Comparison of ENCODE assay signal across 8 cellular contexts in the genomic region with DNA sequence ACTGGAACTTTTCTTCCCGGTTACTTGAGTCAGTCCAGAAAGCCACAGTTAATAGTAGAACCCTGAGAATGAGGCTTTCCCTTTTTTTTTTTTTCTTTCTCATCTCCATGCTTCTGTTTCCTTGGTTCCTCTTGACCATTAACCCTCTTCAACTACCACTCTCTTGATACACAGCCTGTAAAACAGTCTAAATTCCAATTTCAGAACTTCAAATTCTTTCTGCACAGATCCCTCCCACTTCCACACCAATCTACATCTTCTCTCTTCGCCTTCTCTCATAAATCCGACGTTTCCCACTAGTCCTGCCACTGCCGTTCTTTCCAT. TPM values are rescaled to one million over a fixed set of nuclear protein-coding genes. Genes with fewer than 3 reads are reported as not detected.
DNase-seq lines count a peak whose midpoint lies in the region; ATAC-seq and TF ChIP-seq lines count a peak whose summit lies in the region.

No MANE protein-coding gene starts in this region.

- no peak for ATAC-seq in GM19397 (IDR thresholded peaks at IDR 0.05; ENCODE audit: unreplicated experiment)

- H3K27me3 Mint-ChIP-seq in CD14-positive monocyte (ENCODE audit: low read depth in 3 of 3): peaks cover 0 to 1% (median 0%) of the 10 kb centered on the region in 3 donors

- intact Hi-C loops in CD14-positive monocyte (cut with micrococcal nuclease): loop anchor here in 1 of 2 donors (5.0 kb wide), 1 partner anchor 81 kb away; a partner anchor contains a TSS

- no peaks in the 10 kb centered on the region for H3K36me3 ChIP-seq in H7 (replicated peaks; ENCODE audit: control insufficient read depth, insufficient read depth, low read length)
- H3K36me3 ChIP-seq in subcutaneous abdominal adipose tissue (ENCODE audit: control insufficient read depth in 5 of 5, insufficient read depth in 5 of 5, low read length in 5 of 5): no peaks in the 10 kb centered on the region

- no peak overlapping the region for H3K27ac Mint-ChIP-seq in CD14-positive monocyte

- no peaks in the 10 kb centered on the region for H3K9me3 Mint-ChIP-seq in CD14-positive monocyte

- no peak overlapping the region for H3K4me3 Mint-ChIP-seq in CD14-positive monocyte

- H3K9ac ChIP-seq in subcutaneous abdominal adipose tissue (ENCODE audit: low read length in 5 of 5): peak overlapping the region; percentile 84 to 99 (median 93)

- peak overlapping the region; percentile 94 for H3K27ac ChIP-seq in angular gyrus (ENCODE audit: low read depth, low read length)
- H3K27ac ChIP-seq in subcutaneous abdominal adipose tissue (ENCODE audit: low read depth, low read length): peak overlapping the region; percentile 96

- peaks cover 9% of the 10 kb centered on the region for H3K4me1 Mint-ChIP-seq in CD14-positive monocyte

- no peak for TF ChIP-seq CTCF in CD14-positive monocyte (IDR thresholded peaks at IDR 0.05)

- H3K9me3 ChIP-seq in iPS-18c (ENCODE audit: control insufficient read depth, insufficient read depth, low read length): no peaks in the 10 kb centered on the region
- H3K9me3 ChIP-seq in subcutaneous abdominal adipose tissue (ENCODE audit: control insufficient read depth in 5 of 5, low read length in 5 of 5): no peaks in the 10 kb centered on the region

- peaks cover 3 to 6% of the 10 kb centered on the region in 2 donors for H3K36me3 Mint-ChIP-seq in CD14-positive monocyte

- H3K4me1 ChIP-seq in subcutaneous abdominal adipose tissue (ENCODE audit: control insufficient read depth in 5 of 5, insufficient read depth in 5 of 5, low read length in 5 of 5): peaks cover 0 to 30% (median 24%) of the 10 kb centered on the region in 5 donors

- DNase-seq in H7 (no peak), CD14-positive monocyte (ENCODE audit: low spot score) (no peak), cerebellum (ENCODE audit: low spot score) (no peak), NCI-H345 treated with DMSO at 0.1 percent for 48 hours (lab: John Stamatoyannopoulos, UW; ENCODE audit: unreplicated experiment) (no peak)

- no peaks in the 10 kb centered on the region for H3K27me3 ChIP-seq in H7 (ENCODE audit: control insufficient read depth, insufficient read depth, low read length)
- H3K27me3 ChIP-seq in subcutaneous abdominal adipose tissue (ENCODE audit: control insufficient read depth in 5 of 5, insufficient read depth in 4 of 5, low read length in 5 of 5): no peaks in the 10 kb centered on the region

- H3K4me3 ChIP-seq in H7 (ENCODE audit: insufficient read depth, low read depth, low read length) (peak overlapping the region; percentile 85), iPS-18c (ENCODE audit: insufficient read depth, low read depth, low read length) (peak overlapping the region; percentile 96), subcutaneous abdominal adipose tissue (ENCODE audit: low read depth in 1 of 5, low read length in 5 of 5) (peak overlapping the region; percentile 88 to 95 (median 92))

RNA-seq across cellular contexts. Expression of a gene that starts 0.6 kb away (rescaled TPM):
- 21.3 and 31.6 TPM in 2 replicates for total RNA-seq in H7 (2014; rRNA removed; shearing (Covaris generic))
- 1 to 10 TPM; 3.0 to 4.7 TPM for polyA plus RNA-seq in CD14-positive monocyte
- total RNA-seq in cerebellum: 24.4 TPM
